9 cellular contexts compared by ENCODE assay signal in genomic region chr1:169546087-169546995, GRCh38. TPM values are rescaled to one million over a fixed set of nuclear protein-coding genes. Genes with fewer than 3 reads are reported as not detected.
DNase-seq lines count a peak whose midpoint lies in the region; ATAC-seq, FAIRE-seq and TF ChIP-seq lines count a peak whose summit lies in the region.
"Had no signal": no experiment of that assay in that cellular context is flagged by ENCODE, and none has a peak within 500 bp of the region (broad histone marks: within the 10 kb centered on the region; RNA-seq: fewer than 3 reads in every experiment).

No MANE protein-coding gene starts in this region.

- no peak overlapping the region for H2BK20ac ChIP-seq in H1 (ENCODE audit: low read length)

- no peaks in the 10 kb centered on the region for H3K9me3 ChIP-seq in H1 (ENCODE audit: insufficient read depth in 2 of 2, low read depth in 1 of 2, low read length in 1 of 2)

- H3K23ac ChIP-seq in H1 (ENCODE audit: insufficient read length): no peak overlapping the region
- no peak overlapping the region for H3K23ac ChIP-seq in mesendoderm (ENCODE audit: low read length)

- no peaks in the 10 kb centered on the region for H3K23me2 ChIP-seq in H1 (ENCODE audit: low read depth, low read length)

- H3K27ac ChIP-seq in H1 (ENCODE audit: low read depth, low read length) (no peak overlapping the region), mesendoderm (ENCODE audit: low read depth, low read length) (no peak overlapping the region)

- H3K9ac ChIP-seq in H1 (replicated peaks in 1 of 4; ENCODE audit: extremely low read depth in 1 of 4, low read depth in 3 of 4, low read length in 3 of 4): no peak overlapping the region
- H3K9ac ChIP-seq in mesendoderm (ENCODE audit: low read length): no peak overlapping the region

- no peak for TF ChIP-seq POLR2A in H1 (IDR thresholded peaks at IDR 0.05; ENCODE audit: control extremely low read depth in 1 of 2, low read depth in 2 of 2, low read length in 2 of 2)

- no peaks in the 10 kb centered on the region for H3K4me1 ChIP-seq in H1 (replicated peaks in 1 of 4; ENCODE audit: control insufficient read depth in 3 of 4, insufficient read depth in 4 of 4, low read length in 3 of 4)
- no peaks in the 10 kb centered on the region for H3K4me1 ChIP-seq in mesendoderm (ENCODE audit: control insufficient read depth, low read depth, low read length)

- H3K27me3 ChIP-seq in H1 (replicated peaks in 1 of 4; ENCODE audit: control insufficient read depth in 3 of 4, extremely low read depth in 1 of 4, insufficient read depth in 3 of 4, low read length in 3 of 4): no peaks in the 10 kb centered on the region
- no peaks in the 10 kb centered on the region for H3K27me3 ChIP-seq in mesendoderm (ENCODE audit: insufficient read depth, low read length, poor library complexity)

- H3K79me2 ChIP-seq in H1 (ENCODE audit: control insufficient read depth in 1 of 2, insufficient read depth in 2 of 2, low read length in 2 of 2) (no peaks in the 10 kb centered on the region), mesendoderm (ENCODE audit: control insufficient read depth, insufficient read depth, low read length) (no peaks in the 10 kb centered on the region)

- peak; percentile 82 to 86 for TF ChIP-seq RAD21 in H1 (IDR thresholded peaks at IDR 0.05 in 1 of 2, conservative IDR thresholded peaks at IDR 0.05 in 1 of 2; ENCODE audit: low read depth in 2 of 2, low read length in 2 of 2)

- H2BK120ac ChIP-seq in H1 (replicated peaks; ENCODE audit: low read depth, low read length) (no peak overlapping the region), mesendoderm (ENCODE audit: low read depth, low read length) (no peak overlapping the region)

- CTCF ChIA-PET in H1 (lab: Charles Lee; ENCODE audit: partially characterized antibody): interaction anchor here (0.6 to 5.9 kb wide), 26 partner anchors 11 to 943 kb away, joined by 3 to 37 read pairs (median 4); partner anchors contain the start of genes CCDC181, F5 and METTL18

- H2BK15ac ChIP-seq in H1 (ENCODE audit: low read length): no peak overlapping the region
- no peak overlapping the region for H2BK15ac ChIP-seq in mesendoderm (replicated peaks; ENCODE audit: low read depth)

- H2AK5ac ChIP-seq in H1 (ENCODE audit: low read depth, low read length): no peak overlapping the region
- no peak overlapping the region for H2AK5ac ChIP-seq in mesendoderm (ENCODE audit: low read length)

- H3K56ac ChIP-seq in H1 (replicated peaks; ENCODE audit: insufficient read length, low read depth, low read length): no peak overlapping the region
- no peak overlapping the region for H3K56ac ChIP-seq in mesendoderm (ENCODE audit: low read length)

- TF ChIP-seq EP300 in H1 (IDR thresholded peaks at IDR 0.05; ENCODE audit: borderline replicate concordance in 1 of 2, low read depth in 2 of 2, low read length in 2 of 2): no peak

- DNase-seq in NOMO-1 treated with DMSO at 0.1 percent for 48 hours (lab: John Stamatoyannopoulos, UW; ENCODE audit: unreplicated experiment): peak; percentile 45
- DNase-seq in NOMO-1 treated with dmso at 0.1 percent for 144 hours (lab: John Stamatoyannopoulos, UW; ENCODE audit: unreplicated experiment): no peak
- peak; percentile 51 for DNase-seq in NCI-H2196 treated with DMSO at 0.1 percent for 48 hours (lab: John Stamatoyannopoulos, UW; ENCODE audit: unreplicated experiment)
- DNase-seq in activated CD4-positive, alpha-beta T cell treated with anti-CD3 and anti-CD28 coated beads for 1 hour: peak; percentile 21
- DNase-seq in H1 (ENCODE audit: low read depth in 1 of 2, low spot score in 2 of 2): no peak
- DNase-seq in mesendoderm: peak; percentile 85
- peak; percentile 5 for DNase-seq in stimulated activated naive CD4-positive, alpha-beta T cell treated with Interleukin-2 at 50 U/mL for 16 hours (lab: John Stamatoyannopoulos, UW)

- H2BK5ac ChIP-seq in H1 (ENCODE audit: low read depth, low read length): no peak overlapping the region
- H2BK5ac ChIP-seq in mesendoderm (ENCODE audit: low read length): no peak overlapping the region

- H3K79me1 ChIP-seq in H1 (ENCODE audit: low read depth, low read length): no peaks in the 10 kb centered on the region
- no peaks in the 10 kb centered on the region for H3K79me1 ChIP-seq in mesendoderm (ENCODE audit: low read length)

- H3K4me2 ChIP-seq in H1 (ENCODE audit: insufficient read depth in 1 of 2, low read depth in 2 of 2, low read length in 2 of 2): no peak overlapping the region
- H3K4me2 ChIP-seq in mesendoderm (ENCODE audit: low read length): no peak overlapping the region

- peak; percentile 59 for ATAC-seq in HG02943 (IDR thresholded peaks at IDR 0.05; ENCODE audit: low read depth, unreplicated experiment)

- no peak overlapping the region for H4K8ac ChIP-seq in H1 (ENCODE audit: extremely low read depth, insufficient read depth, low read length)
- no peak overlapping the region for H4K8ac ChIP-seq in mesendoderm (ENCODE audit: low read depth, low read length)

- no peak overlapping the region for H3K4me3 ChIP-seq in H1 (ENCODE audit: extremely low read depth in 1 of 4, insufficient read depth in 2 of 4, low read depth in 3 of 4, low read length in 4 of 4)
- H3K4me3 ChIP-seq in mesendoderm (ENCODE audit: low read length): no peak overlapping the region

- POLR2A ChIA-PET in H1 (lab: Charles Lee; ENCODE audit: partially characterized antibody): interaction anchor here (1.0 to 2.0 kb wide), 4 partner anchors 59 to 263 kb away, joined by 3 to 6 read pairs (median 4); partner anchors contain the start of gene SLC19A2

- no peaks in the 10 kb centered on the region for H4K20me1 ChIP-seq in H1 (replicated peaks in 1 of 2; ENCODE audit: control insufficient read depth in 1 of 2, insufficient read depth in 2 of 2, low read length in 2 of 2)

- peak overlapping the region; percentile 73; the same call in 1 of the 2 replicates for H2AFZ ChIP-seq in H1 (ENCODE audit: low read length)

- no peaks in the 10 kb centered on the region for H3K36me3 ChIP-seq in H1 (ENCODE audit: control insufficient read depth in 2 of 4, insufficient read depth in 4 of 4, low read length in 3 of 4)
- H3K36me3 ChIP-seq in mesendoderm (ENCODE audit: control insufficient read depth, insufficient read depth, low read length): no peaks in the 10 kb centered on the region

- no peak overlapping the region for H3K14ac ChIP-seq in H1 (ENCODE audit: insufficient read length)

- H2BK12ac ChIP-seq in H1 (ENCODE audit: low read depth, low read length): no peak overlapping the region

- no peak overlapping the region for H4K91ac ChIP-seq in H1 (replicated peaks; ENCODE audit: insufficient read length, low read length)

- peak in 2 of 3 experiments; percentile 67 to 76; a peak in 3 of 4 replicates for TF ChIP-seq CTCF in H1 (IDR thresholded peaks at IDR 0.05; ENCODE audit: control extremely low read depth in 1 of 3, insufficient read depth in 1 of 3, low read depth in 1 of 3, low read length in 3 of 3)

- H3K4ac ChIP-seq in H1 (replicated peaks; ENCODE audit: insufficient read length, low read depth, low read length): no peak overlapping the region
- H3K4ac ChIP-seq in mesendoderm (ENCODE audit: low read depth, low read length): no peak overlapping the region

- no peak overlapping the region for H4K5ac ChIP-seq in H1 (ENCODE audit: insufficient read length, low read depth, low read length)
- H4K5ac ChIP-seq in mesendoderm (ENCODE audit: low read length): no peak overlapping the region

- peak; percentile 24 for FAIRE-seq in H1 (lab: Jason Lieb, UNC)
- FAIRE-seq: G401.6 had no signal

- H3K18ac ChIP-seq in H1 (ENCODE audit: extremely low read depth, low read length) (no peak overlapping the region), mesendoderm (ENCODE audit: low read length) (no peak overlapping the region)

- WGBS in H1 (ENCODE audit: extremely low coverage in 1 of 2, insufficient coverage in 1 of 2, insufficient read length in 1 of 2, insufficient replicate concordance in 2 of 2, low coverage in 1 of 2, low lambda C conversion rate in 2 of 2, missing lambda C conversion rate in 1 of 2), 2 experiments: 58% methylated on average over 15 of the region's 15 CpGs; no CpG with 5 or more reads in 1 of the 2 experiments
- no CpG with 5 or more reads among the region's 15 CpGs for WGBS in mesendoderm (ENCODE audit: extremely low coverage, insufficient coverage, low lambda C conversion rate)

TF ChIP-seq in H1, 55 proteins besides CTCF, POLR2A, EP300 and RAD21:
- TF ChIP-seq SIN3A (conservative IDR thresholded peaks at IDR 0.05 in 1 of 2, IDR thresholded peaks at IDR 0.05 in 1 of 2; ENCODE audit: low read depth in 1 of 2, low read length in 2 of 2) (no peak), HDAC6 (IDR thresholded peaks at IDR 0.05; ENCODE audit: low read depth, low read length) (no peak), RNF2 (IDR thresholded peaks at IDR 0.05; ENCODE audit: borderline replicate concordance, low read depth, low read length, missing control alignments, poor library complexity, severe bottlenecking) (no peak), CHD2 (IDR thresholded peaks at IDR 0.05; ENCODE audit: low read length) (no peak)

RNA-seq across cellular contexts. Expression of gene F5, which starts 39.9 kb away (rescaled TPM):
- total RNA-seq in H1 (2021; fragmentation: NEBNext Ultra II Directional; extraction: Animal tissue kit (Norgen Biotek cat#: 25700)): 0.04 TPM in 1 of 2 replicates, not detected in the other
- polyA plus RNA-seq in H1 (2011; rRNA removed): 0.02 and 0.06 TPM in 2 replicates
- 0.01 TPM for polyA plus RNA-seq in H1 (2011; cell fraction: cytosol; rRNA removed)
- 0.10 TPM for polyA plus RNA-seq in H1 (2011; cell fraction: nucleus; rRNA removed)
- 0.03 to 0.07 TPM (median 0.05 TPM) in 4 replicates for polyA plus RNA-seq in H1 (2012, experiment 1 of 2)
- polyA plus RNA-seq in H1 (2012, experiment 2 of 2): not detected
- polyA plus RNA-seq in H1 (2013, experiment 1 of 2): 0.24 TPM
- 0.11 TPM for polyA plus RNA-seq in H1 (2013, experiment 2 of 2)
- 0.03 and 0.05 TPM in 2 replicates for polyA minus RNA-seq in H1 (2011; rRNA and poly(A)+ RNA removed)
- not detected for polyA minus RNA-seq in H1 (2011; cell fraction: cytosol; rRNA and poly(A)+ RNA removed)
- polyA minus RNA-seq in H1 (2011; cell fraction: nucleus; rRNA and poly(A)+ RNA removed): 0.20 TPM
- polyA plus RNA-seq in mesendoderm (2013, experiment 1 of 2): 0.08 TPM
- polyA plus RNA-seq in mesendoderm (2013, experiment 2 of 2): 0.08 TPM

Comparison
In these comparisons a context has a peak if more than half of its experiments do, and no peak if none do; other contexts are left out.
1. DNase-seq: peak in NOMO-1 treated with DMSO at 0.1 percent for 48 hours (single experiment), NCI-H2196 treated with DMSO at 0.1 percent for 48 hours (single experiment), activated CD4-positive, alpha-beta T cell treated with anti-CD3 and anti-CD28 coated beads for 1 hour (single experiment), mesendoderm (single experiment) and stimulated activated naive CD4-positive, alpha-beta T cell treated with Interleukin-2 at 50 U/mL for 16 hours (single experiment); none in NOMO-1 treated with dmso at 0.1 percent for 144 hours (single experiment) and H1 (0 of 2).